Comparison of ENCODE assay signal across 1 cellular context in genomic region chr3:132543016-132543739, GRCh38.
A peak's percentile ranks its signal among the peaks of the same experiment; 100 is the strongest.
TF ChIP-seq lines count a peak whose summit lies in the region.

No MANE protein-coding gene starts in this region.

TF ChIP-seq in K562, 482 proteins besides CTCF, POLR2A, EP300 and RAD21 (continued from another document):
- TF ChIP-seq ZBTB40 (IDR thresholded peaks at IDR 0.05) (0 out of 2 replicates have a peak, but pooled peaks have one; percentile 31), ZBTB40 (CRISPR knock-in tag; IDR thresholded peaks at IDR 0.05) (no peak), STAT5B (CRISPR knock-in tag; IDR thresholded peaks at IDR 0.05) (no peak), FOSL1 (tag; conservative IDR thresholded peaks at IDR 0.05) (peak; percentile 80), HDGF (IDR thresholded peaks at IDR 0.05) (no peak), ARID1B (IDR thresholded peaks at IDR 0.05) (peak; percentile 15; the same call in 1 of the 2 replicates), JUND (IDR thresholded peaks at IDR 0.05; ENCODE audit: borderline replicate concordance, low read depth, low read length) (peak; percentile 49; the same call in 1 of the 2 replicates), JUND (tag; IDR thresholded peaks at IDR 0.05; ENCODE audit: borderline replicate concordance, low read depth, low read length) (peak; percentile 75; the same call in 2 of the 3 replicates), SMARCC2 (IDR thresholded peaks at IDR 0.05; ENCODE audit: low read depth) (no peak), JUN (IDR thresholded peaks at IDR 0.05; ENCODE audit: borderline replicate concordance, low read depth, low read length) (0 out of 2 replicates have a peak, but pooled peaks have one; percentile 26), JUN (CRISPR knock-in tag; IDR thresholded peaks at IDR 0.05; ENCODE audit: borderline replicate concordance) (no peak), RBBP5 (IDR thresholded peaks at IDR 0.05; ENCODE audit: borderline replicate concordance, insufficient read depth, low read length, poor library complexity, severe bottlenecking) (no peak), RFX7 (CRISPR knock-in tag; IDR thresholded peaks at IDR 0.05) (no peak), RHOXF2B (CRISPR knock-in tag; conservative IDR thresholded peaks at IDR 0.05) (no peak), HDAC6 (IDR thresholded peaks at IDR 0.05; ENCODE audit: low read depth, low read length) (no peak), NR2C1 (IDR thresholded peaks at IDR 0.05) (no peak), NR2C1 (tag; IDR thresholded peaks at IDR 0.05) (0 out of 2 replicates have a peak, but pooled peaks have one; percentile 22), L3MBTL2 (IDR thresholded peaks at IDR 0.05) (peak; percentile 28; the same call in 1 of the 2 replicates), MAFK (IDR thresholded peaks at IDR 0.05; ENCODE audit: low read length) (no peak), ATF3 (IDR thresholded peaks at IDR 0.05) (peak; percentile 62), ATF3 (CRISPR knock-in tag; conservative IDR thresholded peaks at IDR 0.05) (no peak), ZNF12 (CRISPR knock-in tag; IDR thresholded peaks at IDR 0.05) (no peak), TSHZ1 (CRISPR knock-in tag; IDR thresholded peaks at IDR 0.05) (no peak), NR2C2 (CRISPR knock-in tag; IDR thresholded peaks at IDR 0.05) (no peak), NR2C2 (tag; IDR thresholded peaks at IDR 0.05) (peak; percentile 58), KLF13 (tag; IDR thresholded peaks at IDR 0.05; ENCODE audit: borderline replicate concordance, low read depth) (no peak), SP2 (IDR thresholded peaks at IDR 0.05; ENCODE audit: extremely low read depth, low read depth, low read length, poor library complexity, severe bottlenecking) (no peak), ZNF445 (CRISPR knock-in tag; IDR thresholded peaks at IDR 0.05; ENCODE audit: low read depth) (no peak), CSDE1 (IDR thresholded peaks at IDR 0.05) (no peak)
- TF ChIP-seq, protein P1, sequence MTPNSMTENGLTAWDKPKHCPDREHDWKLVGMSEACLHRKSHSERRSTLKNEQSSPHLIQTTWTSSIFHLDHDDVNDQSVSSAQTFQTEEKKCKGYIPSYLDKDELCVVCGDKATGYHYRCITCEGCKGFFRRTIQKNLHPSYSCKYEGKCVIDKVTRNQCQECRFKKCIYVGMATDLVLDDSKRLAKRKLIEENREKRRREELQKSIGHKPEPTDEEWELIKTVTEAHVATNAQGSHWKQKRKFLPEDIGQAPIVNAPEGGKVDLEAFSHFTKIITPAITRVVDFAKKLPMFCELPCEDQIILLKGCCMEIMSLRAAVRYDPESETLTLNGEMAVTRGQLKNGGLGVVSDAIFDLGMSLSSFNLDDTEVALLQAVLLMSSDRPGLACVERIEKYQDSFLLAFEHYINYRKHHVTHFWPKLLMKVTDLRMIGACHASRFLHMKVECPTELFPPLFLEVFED (CRISPR knock-in tag; conservative IDR thresholded peaks at IDR 0.05), result no peak
- TF ChIP-seq, protein P2, sequence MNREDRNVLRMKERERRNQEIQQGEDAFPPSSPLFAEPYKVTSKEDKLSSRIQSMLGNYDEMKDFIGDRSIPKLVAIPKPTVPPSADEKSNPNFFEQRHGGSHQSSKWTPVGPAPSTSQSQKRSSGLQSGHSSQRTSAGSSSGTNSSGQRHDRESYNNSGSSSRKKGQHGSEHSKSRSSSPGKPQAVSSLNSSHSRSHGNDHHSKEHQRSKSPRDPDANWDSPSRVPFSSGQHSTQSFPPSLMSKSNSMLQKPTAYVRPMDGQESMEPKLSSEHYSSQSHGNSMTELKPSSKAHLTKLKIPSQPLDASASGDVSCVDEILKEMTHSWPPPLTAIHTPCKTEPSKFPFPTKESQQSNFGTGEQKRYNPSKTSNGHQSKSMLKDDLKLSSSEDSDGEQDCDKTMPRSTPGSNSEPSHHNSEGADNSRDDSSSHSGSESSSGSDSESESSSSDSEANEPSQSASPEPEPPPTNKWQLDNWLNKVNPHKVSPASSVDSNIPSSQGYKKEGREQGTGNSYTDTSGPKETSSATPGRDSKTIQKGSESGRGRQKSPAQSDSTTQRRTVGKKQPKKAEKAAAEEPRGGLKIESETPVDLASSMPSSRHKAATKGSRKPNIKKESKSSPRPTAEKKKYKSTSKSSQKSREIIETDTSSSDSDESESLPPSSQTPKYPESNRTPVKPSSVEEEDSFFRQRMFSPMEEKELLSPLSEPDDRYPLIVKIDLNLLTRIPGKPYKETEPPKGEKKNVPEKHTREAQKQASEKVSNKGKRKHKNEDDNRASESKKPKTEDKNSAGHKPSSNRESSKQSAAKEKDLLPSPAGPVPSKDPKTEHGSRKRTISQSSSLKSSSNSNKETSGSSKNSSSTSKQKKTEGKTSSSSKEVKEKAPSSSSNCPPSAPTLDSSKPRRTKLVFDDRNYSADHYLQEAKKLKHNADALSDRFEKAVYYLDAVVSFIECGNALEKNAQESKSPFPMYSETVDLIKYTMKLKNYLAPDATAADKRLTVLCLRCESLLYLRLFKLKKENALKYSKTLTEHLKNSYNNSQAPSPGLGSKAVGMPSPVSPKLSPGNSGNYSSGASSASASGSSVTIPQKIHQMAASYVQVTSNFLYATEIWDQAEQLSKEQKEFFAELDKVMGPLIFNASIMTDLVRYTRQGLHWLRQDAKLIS (CRISPR knock-in tag; IDR thresholded peaks at IDR 0.05), result no peak
